Comparison of ENCODE assay signal across 8 cellular contexts in genomic region chr22:38843201-38843715, GRCh38. TPM values are rescaled to one million over a fixed set of nuclear protein-coding genes. Genes with fewer than 3 reads are reported as not detected.
A peak's percentile ranks its signal among the peaks of the same experiment; 100 is the strongest.
DNase-seq lines count a peak whose midpoint lies in the region; ATAC-seq and TF ChIP-seq lines count a peak whose summit lies in the region.

No MANE protein-coding gene starts in this region.

- no peaks in the 10 kb centered on the region for H3K9me3 ChIP-seq in CD4-positive, alpha-beta T cell (ENCODE audit: control insufficient read depth, low read length)
- peaks cover 2% of the 10 kb centered on the region for H3K9me3 ChIP-seq in iPS-18c (ENCODE audit: control insufficient read depth, insufficient read depth, low read length)

- intact Hi-C loops in CD4-positive, alpha-beta T cell (cut with DNase I, micrococcal nuclease) = loop anchor here (5.0 kb wide), 3 partner anchors 86 to 111 kb away; partner anchors contain the start of gene SUN2 (in 1 of the 2)

- H3K36me3 ChIP-seq in brain microvascular endothelial cell (replicated peaks) = no peaks in the 10 kb centered on the region

- peak overlapping the region; percentile 17 for H3K4me3 ChIP-seq in brain microvascular endothelial cell (ENCODE audit: low read depth, low read length)
- peak overlapping the region; percentile 59 for H3K4me3 ChIP-seq in iPS-18c (ENCODE audit: insufficient read depth, low read depth, low read length)

- H3K27me3 ChIP-seq in CD4-positive, alpha-beta T cell (ENCODE audit: control insufficient read depth, insufficient read depth, low read length) = peaks cover 12% of the 10 kb centered on the region
- peaks cover 28% of the 10 kb centered on the region for H3K27me3 ChIP-seq in brain microvascular endothelial cell (replicated peaks)

- no peak overlapping the region for H3K4me3 Mint-ChIP-seq in CD4-positive, alpha-beta T cell

- in situ Hi-C loops in brain microvascular endothelial cell (cut with HindIII; ENCODE audit: low pct_ligation_motif_present, low sequenced_read_pairs) = no loop called here

- H3K27me3 Mint-ChIP-seq in CD4-positive, alpha-beta T cell = peaks cover 21% of the 10 kb centered on the region

- no peak overlapping the region for H3K27ac ChIP-seq in CD4-positive, alpha-beta T cell (ENCODE audit: low read depth, low read length)
- H3K27ac ChIP-seq in brain microvascular endothelial cell = no peak overlapping the region

- CTCF ChIA-PET in CD4-positive, alpha-beta T cell (lab: Charles Lee) = interaction anchor here (0.7 to 1.3 kb wide), 4 partner anchors 27 to 87 kb away, joined by 3 to 4 read pairs (median 4); no protein-coding TSS in a partner anchor

- peak in 9 of 10 experiments; percentile 23 to 61 (median 51) for DNase-seq in CD4-positive, alpha-beta T cell
- DNase-seq in HPDE6-E6E7 (ENCODE audit: extremely low spot score) = peak; percentile 23
- DNase-seq in T-helper 1 cell = peak in 4 of 5 donors; percentile 24 to 81 (median 39)
- DNase-seq in brain microvascular endothelial cell = peak; percentile 22
- peak; percentile 10 for DNase-seq in smooth muscle cell of the brain vasculature (ENCODE audit: low read depth, low spot score)
- no peak for DNase-seq in NCI-H128 (lab: John Stamatoyannopoulos, UW; ENCODE audit: unreplicated experiment)

- POLR2A ChIA-PET in CD4-positive, alpha-beta T cell (lab: Charles Lee) = interaction anchor here (0.7 to 2.6 kb wide), 18 partner anchors 9 to 466 kb away, joined by 3 to 50 read pairs (median 4); partner anchors contain the start of genes CBX6, GTPBP1, SUN2 and TOMM22

- peak; percentile 88 for ATAC-seq in CD4-positive, alpha-beta T cell (ENCODE audit: poor library complexity)
- ATAC-seq in HG03342 (IDR thresholded peaks at IDR 0.05; ENCODE audit: unreplicated experiment) = no peak

- H3K36me3 Mint-ChIP-seq in CD4-positive, alpha-beta T cell (ENCODE audit: low read depth) = no peaks in the 10 kb centered on the region

- no peak overlapping the region for H3K27ac Mint-ChIP-seq in CD4-positive, alpha-beta T cell

- no peak for TF ChIP-seq CTCF in CD4-positive, alpha-beta T cell (IDR thresholded peaks at IDR 0.05)
- peak; percentile 38 for TF ChIP-seq CTCF in brain microvascular endothelial cell (IDR thresholded peaks at IDR 0.05; ENCODE audit: low read depth, low read length, missing control alignments)

- H3K9me3 Mint-ChIP-seq in CD4-positive, alpha-beta T cell = no peaks in the 10 kb centered on the region

- H3K4me1 Mint-ChIP-seq in CD4-positive, alpha-beta T cell (ENCODE audit: low read depth) = peaks cover 30% of the 10 kb centered on the region

RNA-seq across cellular contexts. Expression of gene NPTXR, which starts 0.6 kb away (rescaled TPM):
- 1 to 10 TPM; 4.2 to 4.6 TPM for total RNA-seq in CD4-positive, alpha-beta T cell

RNA-seq across cellular contexts. Expression of gene CBX6, which starts 28.8 kb away (rescaled TPM):
- 10 to 100 TPM; 41.6 to 42.8 TPM for total RNA-seq in CD4-positive, alpha-beta T cell

RNA-seq across cellular contexts. Expression of gene DNAL4, which starts 49.3 kb away (rescaled TPM):
- total RNA-seq in CD4-positive, alpha-beta T cell = 1 to 10 TPM; 1.9 to 2.7 TPM
